2 cellular contexts compared by ENCODE assay signal in genomic region chr19:33577947-33578346, GRCh38.
TF ChIP-seq lines count a peak whose summit lies in the region.

No MANE protein-coding gene starts in this region.

TF ChIP-seq in A549, 52 proteins besides CTCF, POLR2A, EP300 and RAD21:
- TF ChIP-seq NR3C1 (IDR thresholded peaks at IDR 0.05), result no peak
- TF ChIP-seq POLR2AphosphoS2 (conservative IDR thresholded peaks at IDR 0.05; ENCODE audit: low read length), result no peak
- TF ChIP-seq HEYL (CRISPR knock-in tag; IDR thresholded peaks at IDR 0.05), result no peak
- TF ChIP-seq RNF2 (IDR thresholded peaks at IDR 0.05; ENCODE audit: borderline replicate concordance, low read depth), result no peak
- no peak for TF ChIP-seq EHF (CRISPR knock-in tag; IDR thresholded peaks at IDR 0.05)
- no peak for TF ChIP-seq EHMT2 (IDR thresholded peaks at IDR 0.05; ENCODE audit: low read depth)
- no peak for TF ChIP-seq JUNB (IDR thresholded peaks at IDR 0.05)
- TF ChIP-seq, protein P1, sequence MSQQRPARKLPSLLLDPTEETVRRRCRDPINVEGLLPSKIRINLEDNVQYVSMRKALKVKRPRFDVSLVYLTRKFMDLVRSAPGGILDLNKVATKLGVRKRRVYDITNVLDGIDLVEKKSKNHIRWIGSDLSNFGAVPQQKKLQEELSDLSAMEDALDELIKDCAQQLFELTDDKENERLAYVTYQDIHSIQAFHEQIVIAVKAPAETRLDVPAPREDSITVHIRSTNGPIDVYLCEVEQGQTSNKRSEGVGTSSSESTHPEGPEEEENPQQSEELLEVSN (IDR thresholded peaks at IDR 0.05; ENCODE audit: borderline replicate concordance, low read depth), result no peak
- TF ChIP-seq MAFK (IDR thresholded peaks at IDR 0.05; ENCODE audit: partially characterized antibody), result no peak
- TF ChIP-seq, protein P2, sequence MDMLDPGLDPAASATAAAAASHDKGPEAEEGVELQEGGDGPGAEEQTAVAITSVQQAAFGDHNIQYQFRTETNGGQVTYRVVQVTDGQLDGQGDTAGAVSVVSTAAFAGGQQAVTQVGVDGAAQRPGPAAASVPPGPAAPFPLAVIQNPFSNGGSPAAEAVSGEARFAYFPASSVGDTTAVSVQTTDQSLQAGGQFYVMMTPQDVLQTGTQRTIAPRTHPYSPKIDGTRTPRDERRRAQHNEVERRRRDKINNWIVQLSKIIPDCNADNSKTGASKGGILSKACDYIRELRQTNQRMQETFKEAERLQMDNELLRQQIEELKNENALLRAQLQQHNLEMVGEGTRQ (IDR thresholded peaks at IDR 0.05), result no peak
- TF ChIP-seq, protein P3, sequence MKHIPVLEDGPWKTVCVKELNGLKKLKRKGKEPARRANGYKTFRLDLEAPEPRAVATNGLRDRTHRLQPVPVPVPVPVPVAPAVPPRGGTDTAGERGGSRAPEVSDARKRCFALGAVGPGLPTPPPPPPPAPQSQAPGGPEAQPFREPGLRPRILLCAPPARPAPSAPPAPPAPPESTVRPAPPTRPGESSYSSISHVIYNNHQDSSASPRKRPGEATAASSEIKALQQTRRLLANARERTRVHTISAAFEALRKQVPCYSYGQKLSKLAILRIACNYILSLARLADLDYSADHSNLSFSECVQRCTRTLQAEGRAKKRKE (CRISPR knock-in tag; IDR thresholded peaks at IDR 0.05; ENCODE audit: low read depth), result no peak
- TF ChIP-seq ESRRA (IDR thresholded peaks at IDR 0.05; ENCODE audit: borderline replicate concordance, low read length), result no peak
- TF ChIP-seq FOSL2 (IDR thresholded peaks at IDR 0.05), result no peak
- TF ChIP-seq FOSL2 (CRISPR knock-in tag; IDR thresholded peaks at IDR 0.05), result no peak
- TF ChIP-seq ZFP36 (IDR thresholded peaks at IDR 0.05; ENCODE audit: borderline replicate concordance, partially characterized antibody), result no peak
TF ChIP-seq in A549: peak in this region for 0.

TF ChIP-seq in GM23338, 12 proteins besides CTCF, POLR2A, EP300 and RAD21:
- no peak for TF ChIP-seq CREB1 (CRISPR knock-in tag; IDR thresholded peaks at IDR 0.05; ENCODE audit: low read depth)
- TF ChIP-seq POLR2AphosphoS5 (IDR thresholded peaks at IDR 0.05; ENCODE audit: low read depth), result no peak
- no peak for TF ChIP-seq STAT1 (IDR thresholded peaks at IDR 0.05; ENCODE audit: unreplicated experiment)
- TF ChIP-seq NANOG (IDR thresholded peaks at IDR 0.05; ENCODE audit: borderline replicate concordance), result no peak
- no peak for TF ChIP-seq EZH2phosphoT487 (IDR thresholded peaks at IDR 0.05; ENCODE audit: unreplicated experiment)
- TF ChIP-seq ZNF114 (CRISPR knock-in tag; IDR thresholded peaks at IDR 0.05), result no peak
- TF ChIP-seq EZH2 (IDR thresholded peaks at IDR 0.05; ENCODE audit: low read depth, unreplicated experiment), result no peak
- TF ChIP-seq, protein P4, sequence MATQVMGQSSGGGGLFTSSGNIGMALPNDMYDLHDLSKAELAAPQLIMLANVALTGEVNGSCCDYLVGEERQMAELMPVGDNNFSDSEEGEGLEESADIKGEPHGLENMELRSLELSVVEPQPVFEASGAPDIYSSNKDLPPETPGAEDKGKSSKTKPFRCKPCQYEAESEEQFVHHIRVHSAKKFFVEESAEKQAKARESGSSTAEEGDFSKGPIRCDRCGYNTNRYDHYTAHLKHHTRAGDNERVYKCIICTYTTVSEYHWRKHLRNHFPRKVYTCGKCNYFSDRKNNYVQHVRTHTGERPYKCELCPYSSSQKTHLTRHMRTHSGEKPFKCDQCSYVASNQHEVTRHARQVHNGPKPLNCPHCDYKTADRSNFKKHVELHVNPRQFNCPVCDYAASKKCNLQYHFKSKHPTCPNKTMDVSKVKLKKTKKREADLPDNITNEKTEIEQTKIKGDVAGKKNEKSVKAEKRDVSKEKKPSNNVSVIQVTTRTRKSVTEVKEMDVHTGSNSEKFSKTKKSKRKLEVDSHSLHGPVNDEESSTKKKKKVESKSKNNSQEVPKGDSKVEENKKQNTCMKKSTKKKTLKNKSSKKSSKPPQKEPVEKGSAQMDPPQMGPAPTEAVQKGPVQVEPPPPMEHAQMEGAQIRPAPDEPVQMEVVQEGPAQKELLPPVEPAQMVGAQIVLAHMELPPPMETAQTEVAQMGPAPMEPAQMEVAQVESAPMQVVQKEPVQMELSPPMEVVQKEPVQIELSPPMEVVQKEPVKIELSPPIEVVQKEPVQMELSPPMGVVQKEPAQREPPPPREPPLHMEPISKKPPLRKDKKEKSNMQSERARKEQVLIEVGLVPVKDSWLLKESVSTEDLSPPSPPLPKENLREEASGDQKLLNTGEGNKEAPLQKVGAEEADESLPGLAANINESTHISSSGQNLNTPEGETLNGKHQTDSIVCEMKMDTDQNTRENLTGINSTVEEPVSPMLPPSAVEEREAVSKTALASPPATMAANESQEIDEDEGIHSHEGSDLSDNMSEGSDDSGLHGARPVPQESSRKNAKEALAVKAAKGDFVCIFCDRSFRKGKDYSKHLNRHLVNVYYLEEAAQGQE (IDR thresholded peaks at IDR 0.05; ENCODE audit: unreplicated experiment), result no peak
- TF ChIP-seq ZNF462 (CRISPR knock-in tag; IDR thresholded peaks at IDR 0.05), result no peak
- TF ChIP-seq JUNB (IDR thresholded peaks at IDR 0.05; ENCODE audit: unreplicated experiment), result no peak
- no peak for TF ChIP-seq ZNF331 (CRISPR knock-in tag; IDR thresholded peaks at IDR 0.05; ENCODE audit: low read depth)
- no peak for TF ChIP-seq ETS1 (IDR thresholded peaks at IDR 0.05)
